7 cellular contexts compared by ENCODE assay signal in the genomic region with DNA sequence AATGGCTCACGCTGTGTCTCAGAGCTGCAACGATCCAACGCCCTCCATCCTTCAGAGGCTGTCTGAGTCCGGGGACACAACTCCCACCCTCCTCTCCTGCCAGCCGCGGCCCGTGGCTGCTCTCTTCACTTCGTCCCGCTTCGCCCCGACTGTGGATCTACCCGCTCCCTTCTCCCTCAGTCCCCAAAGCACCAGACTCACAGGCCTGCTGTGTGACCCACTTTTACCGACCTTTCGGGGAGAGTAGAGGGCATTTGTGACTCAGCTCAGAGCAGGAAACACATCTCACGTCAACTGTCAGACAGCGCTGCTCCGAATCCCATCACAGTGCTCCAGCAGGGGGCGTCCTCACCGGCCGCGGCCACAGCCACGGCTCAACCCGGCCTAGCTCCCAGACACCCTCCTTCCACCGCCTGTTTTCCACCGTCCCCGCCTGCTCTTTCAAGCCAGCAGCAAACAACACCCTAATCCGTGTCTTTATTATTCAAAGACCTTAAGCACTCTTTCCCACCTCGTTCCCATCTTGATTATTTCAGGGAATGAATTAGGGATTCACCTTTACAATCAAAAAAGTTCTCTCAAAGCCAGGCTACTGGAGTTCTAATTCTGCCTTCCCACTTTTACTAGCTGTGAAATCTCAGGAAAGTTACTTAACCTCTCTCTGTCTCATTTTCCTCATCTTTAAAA. TPM values are rescaled to one million over a fixed set of nuclear protein-coding genes. Genes with fewer than 3 reads are reported as not detected.
A peak's percentile ranks its signal among the peaks of the same experiment; 100 is the strongest.
DNase-seq lines count a peak whose midpoint lies in the region; ATAC-seq and TF ChIP-seq lines count a peak whose summit lies in the region.

No MANE protein-coding gene starts in this region.

- TF ChIP-seq EP300 in neural cell (conservative IDR thresholded peaks at IDR 0.05; ENCODE audit: poor library complexity, severe bottlenecking), result no peak

- no peaks in the 10 kb centered on the region for H3K79me2 ChIP-seq in neural cell (replicated peaks; ENCODE audit: insufficient read depth, low read length)

- peak overlapping the region; percentile 54 for H3K4me3 ChIP-seq in neural cell (ENCODE audit: low read length)

- TF ChIP-seq RAD21 in neural cell (conservative IDR thresholded peaks at IDR 0.05), result peak; percentile 59

- H3K9ac ChIP-seq in neural cell (ENCODE audit: low read length), result no peak overlapping the region

- H3K9me2 ChIP-seq in neural cell (ENCODE audit: insufficient read depth, low read length), result no peaks in the 10 kb centered on the region

- no peaks in the 10 kb centered on the region for H3K9me3 Mint-ChIP-seq in activated T-helper 2 cell treated with anti-CD3 and anti-CD28 coated beads, Interferon-gamma antibody, Interleukin-2, Interleukin-4, amounts not matched to agents 10 μg/mL and 5 μg/mL and 100 μg/mL, durations not matched to agents 14 hours and 24 hours and 36 hours

- ATAC-seq in GM18502 (IDR thresholded peaks at IDR 0.05; ENCODE audit: poor library complexity, unreplicated experiment) (peak; percentile 66), HG03439 (IDR thresholded peaks at IDR 0.05; ENCODE audit: unreplicated experiment) (peak; percentile 49)

- peaks cover 22% of the 10 kb centered on the region for H3K4me1 Mint-ChIP-seq in activated T-helper 2 cell treated with anti-CD3 and anti-CD28 coated beads, Interferon-gamma antibody, Interleukin-2, Interleukin-4, amounts not matched to agents 10 μg/mL and 5 μg/mL and 100 μg/mL, durations not matched to agents 14 hours and 24 hours and 36 hours (ENCODE audit: low read depth)

- H2AFZ ChIP-seq in neural cell (ENCODE audit: low read depth, low read length), result no peak overlapping the region

- intact Hi-C loops in activated T-helper 2 cell treated with anti-CD3 and anti-CD28 coated beads, Interferon-gamma antibody, Interleukin-2, Interleukin-4, amounts not matched to agents 10 μg/mL and 5 μg/mL and 100 μg/mL, durations not matched to agents 14 hours and 24 hours and 36 hours (cut with micrococcal nuclease), result loop anchor here (2.0 to 5.0 kb wide), 2 partner anchors 17 to 78 kb away; no protein-coding TSS in a partner anchor

- H3K27me3 Mint-ChIP-seq in activated T-helper 2 cell treated with anti-CD3 and anti-CD28 coated beads, Interferon-gamma antibody, Interleukin-2, Interleukin-4, amounts not matched to agents 10 μg/mL and 5 μg/mL and 100 μg/mL, durations not matched to agents 14 hours and 24 hours and 36 hours (ENCODE audit: low read depth), result no peaks in the 10 kb centered on the region

- no peaks in the 10 kb centered on the region for H3F3A ChIP-seq in neural cell (ENCODE audit: insufficient read depth, low read length, poor library complexity, severe bottlenecking)

- H3K4me2 ChIP-seq in neural cell (ENCODE audit: low read length), result peak overlapping the region; percentile 52

- no peaks in the 10 kb centered on the region for H3K36me3 Mint-ChIP-seq in activated T-helper 2 cell treated with anti-CD3 and anti-CD28 coated beads, Interferon-gamma antibody, Interleukin-2, Interleukin-4, amounts not matched to agents 10 μg/mL and 5 μg/mL and 100 μg/mL, durations not matched to agents 14 hours and 24 hours and 36 hours (ENCODE audit: low read depth)

- no peaks in the 10 kb centered on the region for H3K36me3 ChIP-seq in neural cell (ENCODE audit: insufficient read depth, low read length)

- H3K27ac ChIP-seq in neural cell (ENCODE audit: low read length), result no peak overlapping the region

- peak overlapping the region; percentile 72 for H3K4me3 Mint-ChIP-seq in activated T-helper 2 cell treated with anti-CD3 and anti-CD28 coated beads, Interferon-gamma antibody, Interleukin-2, Interleukin-4, amounts not matched to agents 10 μg/mL and 5 μg/mL and 100 μg/mL, durations not matched to agents 14 hours and 24 hours and 36 hours (ENCODE audit: low read depth)

- DNase-seq in RPMI7951 (ENCODE audit: low read depth) (peak; percentile 73), fibroblast of the conjunctiva (ENCODE audit: low read depth) (peak; percentile 51)
- peak; percentile 77 for DNase-seq in activated T-helper 2 cell treated with anti-CD3 and anti-CD28 coated beads, Interferon-gamma antibody, Interleukin-2, Interleukin-4, amounts not matched to agents 10 μg/mL and 5 μg/mL and 100 μg/mL, durations not matched to agents 14 hours and 24 hours and 36 hours (ENCODE audit: low spot score)
- DNase-seq in stimulated activated naive CD4-positive, alpha-beta T cell (lab: John Stamatoyannopoulos, UW), result peak; percentile 17 to 75 (median 58)

- H3K9me3 ChIP-seq in neural cell (ENCODE audit: low read length), result no peaks in the 10 kb centered on the region

- no peaks in the 10 kb centered on the region for H3K27me3 ChIP-seq in neural cell (ENCODE audit: insufficient read depth, low read depth, low read length)

- peak overlapping the region; percentile 92 for H3K27ac Mint-ChIP-seq in activated T-helper 2 cell treated with anti-CD3 and anti-CD28 coated beads, Interferon-gamma antibody, Interleukin-2, Interleukin-4, amounts not matched to agents 10 μg/mL and 5 μg/mL and 100 μg/mL, durations not matched to agents 14 hours and 24 hours and 36 hours

- TF ChIP-seq CTCF in neural cell (IDR thresholded peaks at IDR 0.05; ENCODE audit: poor library complexity, severe bottlenecking), result peak; percentile 87

- H4K20me1 ChIP-seq in neural cell (ENCODE audit: insufficient read depth), result no peaks in the 10 kb centered on the region

TF ChIP-seq in neural cell, 6 proteins besides CTCF, POLR2A, EP300 and RAD21:
- TF ChIP-seq SMC3 (conservative IDR thresholded peaks at IDR 0.05; ENCODE audit: poor library complexity) (peak; percentile 71), MXI1 (conservative IDR thresholded peaks at IDR 0.05; ENCODE audit: poor library complexity, severe bottlenecking) (no peak), TAF1 (IDR thresholded peaks at IDR 0.05; ENCODE audit: low read depth) (no peak), POLR2AphosphoS5 (IDR thresholded peaks at IDR 0.05) (no peak)

RNA-seq across cellular contexts. Expression of gene AQP2, which starts 5.0 kb away (rescaled TPM):
- total RNA-seq in RPMI7951 (2014; rRNA removed; shearing (Covaris generic)), result not detected in 2 replicates
- total RNA-seq in activated T-helper 2 cell treated with anti-CD3 and anti-CD28 coated beads, Interferon-gamma antibody, Interleukin-2, Interleukin-4, amounts not matched to agents 10 μg/mL and 5 μg/mL and 100 μg/mL, durations not matched to agents 14 hours and 24 hours and 36 hours, result not detected in 2 replicates
- polyA plus RNA-seq in neural cell, result not detected in 2 replicates
- polyA minus RNA-seq in neural cell, result not detected in 2 replicates

RNA-seq across cellular contexts. Expression of gene AQP5, which starts 16.1 kb away (rescaled TPM):
- not detected in 2 replicates for total RNA-seq in RPMI7951 (2014; rRNA removed; shearing (Covaris generic))
- total RNA-seq in activated T-helper 2 cell treated with anti-CD3 and anti-CD28 coated beads, Interferon-gamma antibody, Interleukin-2, Interleukin-4, amounts not matched to agents 10 μg/mL and 5 μg/mL and 100 μg/mL, durations not matched to agents 14 hours and 24 hours and 36 hours, result not detected in 2 replicates
- not detected in 2 replicates for polyA plus RNA-seq in neural cell
- not detected in 2 replicates for polyA minus RNA-seq in neural cell

RNA-seq across cellular contexts. Expression of gene AQP6, which starts 27.2 kb away (rescaled TPM):
- total RNA-seq in RPMI7951 (2014; rRNA removed; shearing (Covaris generic)), result 0.10 TPM in 1 of 2 replicates, not detected in the other
- total RNA-seq in activated T-helper 2 cell treated with anti-CD3 and anti-CD28 coated beads, Interferon-gamma antibody, Interleukin-2, Interleukin-4, amounts not matched to agents 10 μg/mL and 5 μg/mL and 100 μg/mL, durations not matched to agents 14 hours and 24 hours and 36 hours, result not detected in 2 replicates
- polyA plus RNA-seq in neural cell, result not detected in 2 replicates
- not detected in 2 replicates for polyA minus RNA-seq in neural cell

RNA-seq across cellular contexts. Expression of gene FAIM2, which starts 41.8 kb away (rescaled TPM):
- 0.98 and 1.2 TPM in 2 replicates for total RNA-seq in RPMI7951 (2014; rRNA removed; shearing (Covaris generic))
- total RNA-seq in activated T-helper 2 cell treated with anti-CD3 and anti-CD28 coated beads, Interferon-gamma antibody, Interleukin-2, Interleukin-4, amounts not matched to agents 10 μg/mL and 5 μg/mL and 100 μg/mL, durations not matched to agents 14 hours and 24 hours and 36 hours, result 0.05 and 0.23 TPM in 2 replicates
- polyA plus RNA-seq in neural cell, result 4.0 and 5.3 TPM in 2 replicates
- polyA minus RNA-seq in neural cell, result 6.6 and 11.1 TPM in 2 replicates
